Comparison of ENCODE assay signal across 12 cellular contexts in the genomic region with DNA sequence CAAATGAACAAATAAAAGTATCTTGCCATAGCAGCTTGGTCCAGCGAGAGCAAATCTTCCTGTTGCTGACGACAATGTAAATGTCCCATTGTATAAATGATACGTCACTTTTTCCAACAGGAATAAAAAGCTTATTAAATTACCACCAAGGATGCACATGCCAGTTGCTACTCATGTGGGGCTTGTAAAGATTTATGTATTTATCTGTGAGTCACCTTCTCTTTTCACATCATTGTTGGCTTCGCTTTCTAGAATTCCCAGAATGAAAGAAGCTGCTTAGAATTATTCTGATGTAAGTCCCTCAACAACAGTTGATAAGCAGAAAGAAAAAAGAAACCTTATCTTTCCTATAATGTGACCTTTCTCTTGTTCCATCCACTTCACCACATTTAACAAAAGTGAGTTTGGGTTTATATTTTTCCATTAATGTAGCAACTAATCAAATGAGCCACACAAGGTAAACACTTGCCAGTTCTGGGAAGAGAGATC. TPM values are rescaled to one million over a fixed set of nuclear protein-coding genes. Genes with fewer than 3 reads are reported as not detected.
A peak's percentile ranks its signal among the peaks of the same experiment; 100 is the strongest.
DNase-seq lines count a peak whose midpoint lies in the region; ATAC-seq lines count a peak whose summit lies in the region.
"Had no signal": no experiment of that assay in that cellular context is flagged by ENCODE, and none has a peak within 500 bp of the region (broad histone marks: within the 10 kb centered on the region; RNA-seq: fewer than 3 reads in every experiment).

No MANE protein-coding gene starts in this region.

- CTCF ChIA-PET in CD4-positive, alpha-beta memory T cell (lab: Charles Lee; ENCODE audit: partially characterized antibody) = no interaction called here

- peak overlapping the region; percentile 46 for H3K4me3 Mint-ChIP-seq in activated T-helper 17 cell treated with anti-CD3 and anti-CD28 coated beads, Interleukin-2, amount 50 U/mL, for 72 hours
- no peak overlapping the region for H3K4me3 Mint-ChIP-seq in CD4-positive, alpha-beta memory T cell
- H3K4me3 Mint-ChIP-seq: natural killer cell treated with Interleukin-12 subunit alpha and Interleukin-12 subunit beta and Interleukin-15 and Interleukin-18, amount 100 ng/mL, for 72 hours had no signal

- DNase-seq in DMS79 treated with DMSO at 0.1 percent for 48 hours (lab: John Stamatoyannopoulos, UW) (peak; percentile 44), NCI-H1436 (lab: John Stamatoyannopoulos, UW) (peak; percentile 35), iris pigment epithelial cell (ENCODE audit: low read depth) (peak; percentile 65), left ventricle myocardium superior (no peak)
- DNase-seq in CD4-positive, alpha-beta memory T cell = no peak
- DNase-seq: DMS 273 treated with DMSO at 0.1 percent for 48 hours had no signal

- ATAC-seq in activated T-helper 17 cell treated with anti-CD3 and anti-CD28 coated beads, Interleukin-2, amount 50 U/mL, for 72 hours (replicated peaks) = peak; percentile 72
- ATAC-seq in HG03108 (IDR thresholded peaks at IDR 0.05; ENCODE audit: unreplicated experiment) (no peak), GM19324 (IDR thresholded peaks at IDR 0.05; ENCODE audit: low FRiP score, unreplicated experiment) (no peak), left ventricle myocardium superior (no peak)
- ATAC-seq: natural killer cell treated with Interleukin-12 subunit alpha and Interleukin-12 subunit beta and Interleukin-15 and Interleukin-18, amount 100 ng/mL, for 72 hours had no signal

- H3K4me3 ChIP-seq in CD4-positive, alpha-beta memory T cell (ENCODE audit: low read length in 2 of 2) = no peak overlapping the region
- H3K4me3 ChIP-seq: ascending aorta, skin epidermis had no signal

- POLR2A ChIA-PET in CD4-positive, alpha-beta memory T cell (lab: Charles Lee; ENCODE audit: partially characterized antibody) = no interaction called here

- H3K27ac ChIP-seq in CD4-positive, alpha-beta memory T cell (ENCODE audit: low read depth, low read length) = no peak overlapping the region
- H3K27ac ChIP-seq: ascending aorta, skin epidermis had no signal

- no peaks in the 10 kb centered on the region for H3K9me3 Mint-ChIP-seq in activated T-helper 17 cell treated with anti-CD3 and anti-CD28 coated beads, Interleukin-2, amount 50 U/mL, for 72 hours
- no peaks in the 10 kb centered on the region for H3K9me3 Mint-ChIP-seq in CD4-positive, alpha-beta memory T cell
- H3K9me3 Mint-ChIP-seq: natural killer cell treated with Interleukin-12 subunit alpha and Interleukin-12 subunit beta and Interleukin-15 and Interleukin-18, amount 100 ng/mL, for 72 hours had no signal

- H3K4me1 Mint-ChIP-seq in activated T-helper 17 cell treated with anti-CD3 and anti-CD28 coated beads, Interleukin-2, amount 50 U/mL, for 72 hours = peaks cover 16% of the 10 kb centered on the region
- no peaks in the 10 kb centered on the region for H3K4me1 Mint-ChIP-seq in CD4-positive, alpha-beta memory T cell

- intact Hi-C loops in CD4-positive, alpha-beta memory T cell (cut with micrococcal nuclease) = no loop called here
- intact Hi-C loops in left ventricle myocardium superior (cut with micrococcal nuclease) = no loop called here

- no peaks in the 10 kb centered on the region for H3K36me3 Mint-ChIP-seq in activated T-helper 17 cell treated with anti-CD3 and anti-CD28 coated beads, Interleukin-2, amount 50 U/mL, for 72 hours (ENCODE audit: low read depth)
- no peaks in the 10 kb centered on the region for H3K36me3 Mint-ChIP-seq in CD4-positive, alpha-beta memory T cell
- H3K36me3 Mint-ChIP-seq: natural killer cell treated with Interleukin-12 subunit alpha and Interleukin-12 subunit beta and Interleukin-15 and Interleukin-18, amount 100 ng/mL, for 72 hours had no signal

- no peaks in the 10 kb centered on the region for H3K27me3 ChIP-seq in CD4-positive, alpha-beta memory T cell (ENCODE audit: insufficient read depth, low read length)
- H3K27me3 ChIP-seq: ascending aorta had no signal

- H3K4me1 ChIP-seq in CD4-positive, alpha-beta memory T cell (ENCODE audit: insufficient read depth, low read length) = no peaks in the 10 kb centered on the region
- H3K4me1 ChIP-seq: ascending aorta had no signal

- no peaks in the 10 kb centered on the region for H3K36me3 ChIP-seq in CD4-positive, alpha-beta memory T cell (ENCODE audit: insufficient read depth, low read length)

- no peaks in the 10 kb centered on the region for H3K27me3 Mint-ChIP-seq in activated T-helper 17 cell treated with anti-CD3 and anti-CD28 coated beads, Interleukin-2, amount 50 U/mL, for 72 hours
- peaks cover 4 to 6% of the 10 kb centered on the region in 2 donors for H3K27me3 Mint-ChIP-seq in CD4-positive, alpha-beta memory T cell

- H3K27ac Mint-ChIP-seq in activated T-helper 17 cell treated with anti-CD3 and anti-CD28 coated beads, Interleukin-2, amount 50 U/mL, for 72 hours = peak overlapping the region; percentile 81
- peak overlapping the region in 1 of 7 donors; percentile 64 for H3K27ac Mint-ChIP-seq in CD4-positive, alpha-beta memory T cell
- H3K27ac Mint-ChIP-seq: natural killer cell treated with Interleukin-12 subunit alpha and Interleukin-12 subunit beta and Interleukin-15 and Interleukin-18, amount 100 ng/mL, for 72 hours had no signal

- H3K9me3 ChIP-seq in CD4-positive, alpha-beta memory T cell (ENCODE audit: control insufficient read depth in 1 of 2, low read length in 2 of 2) = no peaks in the 10 kb centered on the region
- H3K9me3 ChIP-seq: ascending aorta had no signal

RNA-seq across cellular contexts. Expression of a gene that starts 22.4 kb away (rescaled TPM):
- 1 to 10 TPM; 2.6 to 3.7 TPM for total RNA-seq in activated T-helper 17 cell treated with anti-CD3 and anti-CD28 coated beads, Interleukin-2, amount 50 U/mL, for 72 hours
- not detected for total RNA-seq in CD4-positive, alpha-beta memory T cell
- polyA plus RNA-seq in CD4-positive, alpha-beta memory T cell = under 1 TPM in 1 of 2 donors, not detected in 1; 0.22 TPM
- total RNA-seq in left ventricle myocardium superior = 4.3 TPM

Comparison
In these comparisons a context has a peak if more than half of its experiments do, and no peak if none do; other contexts are left out.
1. DNase-seq: peak in DMS79 treated with DMSO at 0.1 percent for 48 hours (single experiment), NCI-H1436 (single experiment) and iris pigment epithelial cell (single experiment); none in CD4-positive, alpha-beta memory T cell (0 of 5) and left ventricle myocardium superior (single experiment).